27 cellular contexts compared by ENCODE assay signal in the genomic region with DNA sequence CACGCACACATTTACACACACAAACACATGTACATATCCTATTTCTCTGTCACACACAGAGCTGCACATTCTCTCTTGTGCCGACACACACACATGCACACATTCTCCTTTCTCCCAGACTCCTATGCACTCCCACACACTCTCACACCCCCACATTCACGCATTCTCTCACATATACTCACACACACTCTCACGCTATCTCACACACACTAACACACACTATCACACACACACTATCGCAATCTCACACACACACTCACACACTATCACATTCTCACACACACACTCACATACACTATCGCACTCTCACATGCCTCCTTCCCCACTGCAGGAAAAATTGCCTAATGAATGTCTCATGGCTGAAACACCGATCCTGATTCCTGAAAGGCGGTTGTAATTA.
"Had no signal": no experiment of that assay in that cellular context is flagged by ENCODE, and none has a peak within 500 bp of the region (broad histone marks: within the 10 kb centered on the region; RNA-seq: fewer than 3 reads in every experiment).

No MANE protein-coding gene starts in this region.

- H3K4me3 Mint-ChIP-seq: dendritic cell treated with granulocyte-macrophage colony-stimulating factor and Interleukin-4, amounts not matched to agents 40 ng/mL and 50 ng/mL, for 4 days; effector memory CD8-positive, alpha-beta T cell; endodermal cell; mesothelial cell of epicardium had no signal

- H3K4me1 Mint-ChIP-seq: endodermal cell, mesothelial cell of epicardium had no signal

- H3K27ac ChIP-seq: colonic mucosa, epithelial cell of prostate, esophagus squamous epithelium, gastrocnemius medialis, heart right ventricle, left lung, lower lobe of right lung had no signal

- H3K9me3 ChIP-seq: colonic mucosa, esophagus squamous epithelium, gastrocnemius medialis, heart right ventricle, left lung, lower lobe of right lung, mucosa of descending colon had no signal

- H3K36me3 Mint-ChIP-seq: mesothelial cell of epicardium had no signal

- H3K27me3 Mint-ChIP-seq: dendritic cell treated with granulocyte-macrophage colony-stimulating factor and Interleukin-4, amounts not matched to agents 40 ng/mL and 50 ng/mL, for 4 days; effector memory CD8-positive, alpha-beta T cell had no signal

- H3K9me3 Mint-ChIP-seq: dendritic cell treated with granulocyte-macrophage colony-stimulating factor and Interleukin-4, amounts not matched to agents 40 ng/mL and 50 ng/mL, for 4 days; endodermal cell; mesothelial cell of epicardium had no signal

- H3K36me3 ChIP-seq: colonic mucosa, esophagus squamous epithelium, gastrocnemius medialis, heart right ventricle, left lung, lower lobe of right lung had no signal

- DNase-seq: colonic mucosa; cortex of kidney; effector CD8-positive, alpha-beta T cell; effector memory CD8-positive, alpha-beta T cell; endodermal cell; erythroblast; esophagus squamous epithelium; foreskin fibroblast; foreskin melanocyte; gastrocnemius medialis; glutamatergic neuron; head of caudate nucleus; heart right ventricle; hippocampal formation; left cardiac atrium; left lung; left ventricle myocardium superior; lower lobe of right lung; mesenchymal stem cell; mucosa of descending colon had no signal

- H3K27me3 ChIP-seq: colonic mucosa, esophagus squamous epithelium, gastrocnemius medialis, left lung had no signal

- H3K4me1 ChIP-seq: colonic mucosa, esophagus squamous epithelium, gastrocnemius medialis, heart right ventricle, left lung, lower lobe of right lung had no signal

- FAIRE-seq: endometrium, islet of Langerhans, keratinocyte had no signal

- H3K4me3 ChIP-seq: colonic mucosa, esophagus squamous epithelium, gastrocnemius medialis, heart right ventricle, left lung, lower lobe of right lung, mucosa of descending colon had no signal

- H3K27ac Mint-ChIP-seq: dendritic cell treated with granulocyte-macrophage colony-stimulating factor and Interleukin-4, amounts not matched to agents 40 ng/mL and 50 ng/mL, for 4 days; effector memory CD8-positive, alpha-beta T cell; endodermal cell; mesothelial cell of epicardium had no signal

- ATAC-seq: effector memory CD8-positive, alpha-beta T cell; esophagus mucosa; gastrocnemius medialis; heart right ventricle; left cardiac atrium; left lung; left ventricle myocardium superior; lower lobe of right lung; mucosa of descending colon had no signal
